15 cellular contexts compared by ENCODE assay signal in genomic region chr10:110782616-110783015, GRCh38.
A peak's percentile ranks its signal among the peaks of the same experiment; 100 is the strongest.
DNase-seq lines count a peak whose midpoint lies in the region; ATAC-seq and TF ChIP-seq lines count a peak whose summit lies in the region.
"Had no signal": no experiment of that assay in that cellular context is flagged by ENCODE, and none has a peak within 500 bp of the region (broad histone marks: within the 10 kb centered on the region; RNA-seq: fewer than 3 reads in every experiment).

No MANE protein-coding gene starts in this region.

- TF ChIP-seq POLR2A in gastroesophageal sphincter (IDR thresholded peaks at IDR 0.05): no peak

- H3K9me3 ChIP-seq in CD4-positive, CD25-positive, alpha-beta regulatory T cell (ENCODE audit: control insufficient read depth in 2 of 2, low read length in 2 of 2): no peaks in the 10 kb centered on the region
- H3K9me3 ChIP-seq in gastroesophageal sphincter: no peaks in the 10 kb centered on the region
- no peaks in the 10 kb centered on the region for H3K9me3 ChIP-seq in tibial artery
- H3K9me3 ChIP-seq: HAP-1 had no signal

- H3K4me1 ChIP-seq in CD4-positive, CD25-positive, alpha-beta regulatory T cell (ENCODE audit: control insufficient read depth, insufficient read depth, low read length, poor library complexity, severe bottlenecking): peaks cover 11% of the 10 kb centered on the region
- H3K4me1 ChIP-seq in gastroesophageal sphincter (peaks cover 0 to 26% (median 0%) of the 10 kb centered on the region in 3 donors), tibial artery (no peaks in the 10 kb centered on the region)
- H3K4me1 ChIP-seq: HAP-1 had no signal

- POLR2A ChIA-PET in activated CD8-positive, alpha-beta T cell treated with anti-CD3 and anti-CD28 coated beads for 36 hours (lab: Charles Lee): interaction anchor here (1.1 to 1.5 kb wide), 2 partner anchors 24 to 34 kb away, joined by 3 to 4 read pairs; no protein-coding TSS in a partner anchor

- TF ChIP-seq EP300 in gastroesophageal sphincter (IDR thresholded peaks at IDR 0.05): no peak

- H3K27ac ChIP-seq in CD4-positive, CD25-positive, alpha-beta regulatory T cell (ENCODE audit: insufficient read depth, low read length, poor library complexity, severe bottlenecking): no peak overlapping the region
- H3K27ac ChIP-seq in gastroesophageal sphincter (peak overlapping the region in 3 of 4 donors; percentile 77 to 86 (median 80)), tibial artery (no peak overlapping the region)

- no peaks in the 10 kb centered on the region for H3K36me3 ChIP-seq in CD4-positive, CD25-positive, alpha-beta regulatory T cell (ENCODE audit: control insufficient read depth, insufficient read depth, low read length)
- no peaks in the 10 kb centered on the region for H3K36me3 ChIP-seq in gastroesophageal sphincter
- H3K36me3 ChIP-seq in tibial artery: no peaks in the 10 kb centered on the region
- H3K36me3 ChIP-seq: HAP-1 had no signal

- whole genome bisulfite sequencing in gastroesophageal sphincter (ENCODE audit: low coverage in 1 of 2), 2 donors: 96% methylated on average over 2 of the region's 2 CpGs; no CpG with 5 or more reads in 1 of the 2 donors

- peaks cover 49% of the 10 kb centered on the region for H3K4me1 Mint-ChIP-seq in activated CD4-positive, alpha-beta T cell treated with anti-CD3 and anti-CD28 coated beads, Interleukin-2, amount 10 ng/mL, durations not matched to agents 24 days and 14 days
- H3K4me1 Mint-ChIP-seq in CD4-positive, CD25-positive, alpha-beta regulatory T cell: peaks cover 10 to 28% (median 16%) of the 10 kb centered on the region in 4 donors
- H3K4me1 Mint-ChIP-seq in activated CD8-positive, alpha-beta T cell treated with anti-CD3 and anti-CD28 coated beads for 36 hours (ENCODE audit: low read depth): peaks cover 76% of the 10 kb centered on the region
- H3K4me1 Mint-ChIP-seq in Calu3 (ENCODE audit: low read depth, unreplicated experiment): no peaks in the 10 kb centered on the region

- no peaks in the 10 kb centered on the region for H3K27me3 ChIP-seq in CD4-positive, CD25-positive, alpha-beta regulatory T cell (ENCODE audit: control insufficient read depth, insufficient read depth, low read length)
- H3K27me3 ChIP-seq in gastroesophageal sphincter: no peaks in the 10 kb centered on the region
- H3K27me3 ChIP-seq in tibial artery: no peaks in the 10 kb centered on the region

- H3K4me3 Mint-ChIP-seq in activated CD4-positive, alpha-beta T cell treated with anti-CD3 and anti-CD28 coated beads, Interleukin-2, amount 10 ng/mL, durations not matched to agents 24 days and 14 days: no peak overlapping the region
- no peak overlapping the region for H3K4me3 Mint-ChIP-seq in CD4-positive, CD25-positive, alpha-beta regulatory T cell
- no peak overlapping the region for H3K4me3 Mint-ChIP-seq in activated CD8-positive, alpha-beta T cell treated with anti-CD3 and anti-CD28 coated beads for 36 hours
- H3K4me3 Mint-ChIP-seq in Calu3 (ENCODE audit: low read depth, unreplicated experiment): no peak overlapping the region

- TF ChIP-seq CTCF in activated CD8-positive, alpha-beta T cell treated with anti-CD3 and anti-CD28 coated beads for 36 hours (IDR thresholded peaks at IDR 0.05): no peak
- TF ChIP-seq CTCF in gastroesophageal sphincter (IDR thresholded peaks at IDR 0.05): no peak
- TF ChIP-seq CTCF in tibial artery (IDR thresholded peaks at IDR 0.05): no peak
- TF ChIP-seq CTCF in Calu3 (IDR thresholded peaks at IDR 0.05; ENCODE audit: unreplicated experiment): no peak

- no peak for DNase-seq in activated CD4-positive, alpha-beta T cell treated with anti-CD3 and anti-CD28 coated beads, Interleukin-2, amount 10 ng/mL, durations not matched to agents 24 days and 14 days
- no peak for DNase-seq in activated CD4-positive, alpha-beta T cell treated with anti-CD3 and anti-CD28 coated beads, Interleukin-2, amount 50 U/mL, for 1 hour
- no peak for DNase-seq in CD4-positive, CD25-positive, alpha-beta regulatory T cell
- no peak for DNase-seq in activated CD8-positive, alpha-beta T cell treated with anti-CD3 and anti-CD28 coated beads for 36 hours
- DNase-seq in tibial artery: no peak
- no peak for DNase-seq in stimulated activated CD4-positive, alpha-beta T cell treated with anti-CD3 and anti-CD28 coated beads, Interleukin-2, amount 100 ng/mL, for 24 hours
- DNase-seq in Calu3: no peak
- DNase-seq: C1 segment of cervical spinal cord, Kasumi-1, NCI-H1105 treated with DMSO at 0.1 percent for 48 hours, NCI-H187, NCI-H446, PC-3 had no signal

- H3K36me3 Mint-ChIP-seq in activated CD4-positive, alpha-beta T cell treated with anti-CD3 and anti-CD28 coated beads, Interleukin-2, amount 10 ng/mL, durations not matched to agents 24 days and 14 days (ENCODE audit: low read depth): no peaks in the 10 kb centered on the region
- H3K36me3 Mint-ChIP-seq in CD4-positive, CD25-positive, alpha-beta regulatory T cell: no peaks in the 10 kb centered on the region
- peaks cover 13% of the 10 kb centered on the region for H3K36me3 Mint-ChIP-seq in activated CD8-positive, alpha-beta T cell treated with anti-CD3 and anti-CD28 coated beads for 36 hours (ENCODE audit: low read depth)
- H3K36me3 Mint-ChIP-seq in Calu3 (ENCODE audit: insufficient read depth, unreplicated experiment): no peaks in the 10 kb centered on the region

- no peaks in the 10 kb centered on the region for H3K9me3 Mint-ChIP-seq in activated CD4-positive, alpha-beta T cell treated with anti-CD3 and anti-CD28 coated beads, Interleukin-2, amount 10 ng/mL, durations not matched to agents 24 days and 14 days
- peaks cover 0 to 5% (median 0%) of the 10 kb centered on the region in 7 donors for H3K9me3 Mint-ChIP-seq in CD4-positive, CD25-positive, alpha-beta regulatory T cell
- H3K9me3 Mint-ChIP-seq in activated CD8-positive, alpha-beta T cell treated with anti-CD3 and anti-CD28 coated beads for 36 hours: peaks cover 9% of the 10 kb centered on the region
- H3K9me3 Mint-ChIP-seq in Calu3 (ENCODE audit: low read depth, unreplicated experiment): no peaks in the 10 kb centered on the region

- intact Hi-C loops in activated CD4-positive, alpha-beta T cell treated with anti-CD3 and anti-CD28 coated beads, Interleukin-2, amount 10 ng/mL, durations not matched to agents 24 days and 14 days (cut with micrococcal nuclease): loop anchor here (1.0 kb wide), 1 partner anchor 8 kb away; no protein-coding TSS in a partner anchor
- intact Hi-C loops in activated CD8-positive, alpha-beta T cell treated with anti-CD3 and anti-CD28 coated beads for 36 hours (cut with micrococcal nuclease): no loop called here
- intact Hi-C loops in tibial artery (cut with DNase I; ENCODE audit: low total_unique reads): no loop called here
- intact Hi-C loops in Calu3 (cut with micrococcal nuclease; ENCODE audit: unreplicated experiment): no loop called here

- peak overlapping the region; percentile 89 for H3K27ac Mint-ChIP-seq in activated CD4-positive, alpha-beta T cell treated with anti-CD3 and anti-CD28 coated beads, Interleukin-2, amount 10 ng/mL, durations not matched to agents 24 days and 14 days
- peak overlapping the region in 2 of 3 donors; percentile 90 to 94 for H3K27ac Mint-ChIP-seq in CD4-positive, CD25-positive, alpha-beta regulatory T cell
- H3K27ac Mint-ChIP-seq in activated CD8-positive, alpha-beta T cell treated with anti-CD3 and anti-CD28 coated beads for 36 hours: peak overlapping the region; percentile 98
- H3K27ac Mint-ChIP-seq in Calu3 (ENCODE audit: unreplicated experiment): no peak overlapping the region

- CTCF ChIA-PET in activated CD8-positive, alpha-beta T cell treated with anti-CD3 and anti-CD28 coated beads for 36 hours (lab: Charles Lee): interaction anchor here (2.2 kb wide), 1 partner anchor 9 kb away, joined by 7 read pairs; no protein-coding TSS in a partner anchor
- CTCF ChIA-PET in Calu3 (lab: Charles Lee): no interaction called here

- no peak for ATAC-seq in CD4-positive, CD25-positive, alpha-beta regulatory T cell (ENCODE audit: low read depth in 2 of 2)
- no peak for ATAC-seq in activated CD8-positive, alpha-beta T cell treated with anti-CD3 and anti-CD28 coated beads for 36 hours
- no peak for ATAC-seq in gastroesophageal sphincter
- ATAC-seq: PC-3 had no signal

- no TSS peak for BruUV-seq in Calu3 (replicated peaks; lab: Mats Ljungman, UMichigan)

- no peak overlapping the region for H3K4me3 ChIP-seq in CD4-positive, CD25-positive, alpha-beta regulatory T cell (ENCODE audit: low read depth, low read length)
- H3K4me3 ChIP-seq in gastroesophageal sphincter (no peak overlapping the region), tibial artery (no peak overlapping the region)
- H3K4me3 ChIP-seq: HAP-1 had no signal

- no peaks in the 10 kb centered on the region for H3K27me3 Mint-ChIP-seq in activated CD4-positive, alpha-beta T cell treated with anti-CD3 and anti-CD28 coated beads, Interleukin-2, amount 10 ng/mL, durations not matched to agents 24 days and 14 days
- H3K27me3 Mint-ChIP-seq in CD4-positive, CD25-positive, alpha-beta regulatory T cell: no peaks in the 10 kb centered on the region
- H3K27me3 Mint-ChIP-seq in activated CD8-positive, alpha-beta T cell treated with anti-CD3 and anti-CD28 coated beads for 36 hours: no peaks in the 10 kb centered on the region
- H3K27me3 Mint-ChIP-seq in Calu3 (ENCODE audit: unreplicated experiment): peaks cover 36% of the 10 kb centered on the region

Comparison
In these comparisons a context has a peak if more than half of its experiments do, and no peak if none do; other contexts are left out.
1. H3K27ac ChIP-seq: peak in gastroesophageal sphincter (3 of 4); none in CD4-positive, CD25-positive, alpha-beta regulatory T cell (single experiment) and tibial artery (0 of 2).